Comparison of ENCODE assay signal across 8 cellular contexts in the genomic region with DNA sequence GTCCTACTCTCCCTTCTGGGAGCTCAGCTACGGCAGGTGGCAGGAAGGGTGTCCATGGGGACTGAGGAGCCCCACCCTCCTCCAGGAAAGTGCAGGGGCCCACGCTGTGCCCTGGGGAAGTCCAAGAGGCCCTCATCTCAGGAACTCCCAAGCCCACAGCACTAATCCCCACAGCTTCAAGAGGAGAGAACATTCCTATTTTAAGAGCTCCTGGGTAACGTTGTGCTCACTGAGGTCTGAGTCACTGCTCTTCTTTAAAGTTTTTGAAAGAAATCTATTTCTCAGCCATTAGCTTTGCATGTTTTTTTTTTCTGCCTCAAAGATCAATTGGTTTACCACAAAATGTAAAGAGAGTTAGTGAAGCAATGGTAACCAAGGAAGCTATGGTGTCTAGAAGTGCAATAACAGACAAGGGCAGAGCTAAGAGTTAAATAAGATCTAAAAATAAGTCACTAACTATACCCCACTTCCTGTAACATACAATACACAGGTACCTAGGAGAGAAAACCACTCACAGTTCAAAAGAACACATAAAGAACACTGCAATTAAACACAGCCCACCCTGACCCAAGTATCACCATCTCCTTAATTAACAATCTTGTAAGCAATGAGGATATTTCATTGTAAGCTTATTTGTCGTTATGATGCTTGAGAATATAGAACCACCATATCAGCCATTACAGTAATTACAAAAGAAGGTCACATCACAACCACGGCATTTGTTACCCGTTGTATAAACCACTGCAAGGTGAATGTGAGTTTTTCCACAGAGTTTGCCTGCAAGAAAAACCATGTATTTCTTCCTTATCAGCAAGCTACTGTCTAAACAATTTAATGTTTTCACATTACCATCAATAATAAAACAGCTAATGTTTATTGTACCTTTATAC.
DNase-seq lines count a peak whose midpoint lies in the region; ATAC-seq and TF ChIP-seq lines count a peak whose summit lies in the region.

No MANE protein-coding gene starts in this region.

- H4K20me1 ChIP-seq in MM.1S (ENCODE audit: insufficient read depth, low read length), result no peaks in the 10 kb centered on the region

- H3K27ac Mint-ChIP-seq in glutamatergic neuron (ENCODE audit: unreplicated experiment), result no peak overlapping the region

- peaks cover under 1% of the 10 kb centered on the region for H3K27me3 Mint-ChIP-seq in glutamatergic neuron (ENCODE audit: unreplicated experiment)

- H3K36me3 Mint-ChIP-seq in glutamatergic neuron (ENCODE audit: unreplicated experiment), result no peaks in the 10 kb centered on the region

- H3K4me1 Mint-ChIP-seq in glutamatergic neuron (ENCODE audit: low read depth, unreplicated experiment), result peaks cover 5% of the 10 kb centered on the region

- H3K9ac ChIP-seq in MM.1S (ENCODE audit: low read length) (no peak overlapping the region), colonic mucosa (ENCODE audit: low read depth in 2 of 2, low read length in 2 of 2) (no peak overlapping the region)

- TF ChIP-seq CTCF in MM.1S (IDR thresholded peaks at IDR 0.05; ENCODE audit: low read length) (no peak), lower lobe of right lung (IDR thresholded peaks at IDR 0.05) (no peak), glutamatergic neuron (IDR thresholded peaks at IDR 0.05; ENCODE audit: partially characterized antibody, unreplicated experiment) (no peak), colonic mucosa (IDR thresholded peaks at IDR 0.05) (no peak)

- ATAC-seq in GM18858 (IDR thresholded peaks at IDR 0.05; ENCODE audit: unreplicated experiment) (peak; percentile 92), GM21723 (IDR thresholded peaks at IDR 0.05; ENCODE audit: unreplicated experiment) (peak; percentile 92), lower lobe of right lung (peak; percentile 47 to 84)

- H3K4me2 ChIP-seq in MM.1S (ENCODE audit: low read depth, low read length), result peak overlapping the region; percentile 40; the same call in 1 of the 2 replicates

- peak overlapping the region; percentile 42; the same call in 1 of the 2 replicates for H3K27ac ChIP-seq in MM.1S (ENCODE audit: low read length)
- H3K27ac ChIP-seq in lower lobe of right lung, result no peak overlapping the region
- no peak overlapping the region for H3K27ac ChIP-seq in colonic mucosa

- no peaks in the 10 kb centered on the region for H3F3A ChIP-seq in MM.1S (ENCODE audit: insufficient read depth, low read length)

- no peaks in the 10 kb centered on the region for H3K9me3 ChIP-seq in MM.1S (replicated peaks; ENCODE audit: insufficient read depth, low read length)
- H3K9me3 ChIP-seq in lower lobe of right lung, result no peaks in the 10 kb centered on the region
- no peaks in the 10 kb centered on the region for H3K9me3 ChIP-seq in colonic mucosa

- H3K4me1 ChIP-seq in MM.1S (ENCODE audit: low read length) (peaks cover 25% of the 10 kb centered on the region), lower lobe of right lung (no peaks in the 10 kb centered on the region), colonic mucosa (no peaks in the 10 kb centered on the region)

- H3K9me2 ChIP-seq in MM.1S (replicated peaks; ENCODE audit: insufficient read depth, low read length), result no peaks in the 10 kb centered on the region

- no peak overlapping the region; the same call in 1 of the 2 replicates for H2AFZ ChIP-seq in MM.1S (ENCODE audit: low read length)

- no peaks in the 10 kb centered on the region for H3K9me3 Mint-ChIP-seq in glutamatergic neuron (ENCODE audit: unreplicated experiment)

- H3K36me3 ChIP-seq in MM.1S (replicated peaks; ENCODE audit: insufficient read depth, low read length) (no peaks in the 10 kb centered on the region), lower lobe of right lung (no peaks in the 10 kb centered on the region), colonic mucosa (no peaks in the 10 kb centered on the region)

- DNase-seq in MM.1S (peak; percentile 14), lower lobe of right lung (no peak), glutamatergic neuron (no peak), SKM-1 treated with dmso at 0.1 percent for 144 hours (lab: John Stamatoyannopoulos, UW; ENCODE audit: unreplicated experiment) (no peak), OCI-M2 (lab: John Stamatoyannopoulos, UW; ENCODE audit: unreplicated experiment) (no peak), colonic mucosa (no peak)

- intact Hi-C loops in lower lobe of right lung (cut with DNase I) (no loop called here), colonic mucosa (cut with DNase I) (no loop called here)

- H3K27me3 ChIP-seq in MM.1S (replicated peaks; ENCODE audit: insufficient read depth, low read length), result no peaks in the 10 kb centered on the region
- H3K27me3 ChIP-seq in lower lobe of right lung (ENCODE audit: low read depth), result no peaks in the 10 kb centered on the region
- no peaks in the 10 kb centered on the region for H3K27me3 ChIP-seq in colonic mucosa

- H3K79me2 ChIP-seq in MM.1S (ENCODE audit: low read length), result no peaks in the 10 kb centered on the region

- H3K4me3 ChIP-seq in MM.1S (ENCODE audit: low read length) (no peak overlapping the region), lower lobe of right lung (no peak overlapping the region), colonic mucosa (no peak overlapping the region)

- no peak overlapping the region for H3K4me3 Mint-ChIP-seq in glutamatergic neuron (ENCODE audit: unreplicated experiment)
